Comparison of ENCODE assay signal across 9 cellular contexts in genomic region chr3:37906734-37907282, GRCh38. TPM values are rescaled to one million over a fixed set of nuclear protein-coding genes. Genes with fewer than 3 reads are reported as not detected.
A peak's percentile ranks its signal among the peaks of the same experiment; 100 is the strongest.
DNase-seq lines count a peak whose midpoint lies in the region; ATAC-seq, FAIRE-seq and TF ChIP-seq lines count a peak whose summit lies in the region.
"Had no signal": no experiment of that assay in that cellular context is flagged by ENCODE, and none has a peak within 500 bp of the region (broad histone marks: within the 10 kb centered on the region; RNA-seq: fewer than 3 reads in every experiment).

No MANE protein-coding gene starts in this region.

- no peaks in the 10 kb centered on the region for H3K27me3 ChIP-seq in subcutaneous abdominal adipose tissue (ENCODE audit: control insufficient read depth in 5 of 5, insufficient read depth in 4 of 5, low read length in 5 of 5)

- H3K4me1 Mint-ChIP-seq in activated CD8-positive, alpha-beta T cell treated with anti-CD3 and anti-CD28 coated beads for 36 hours (ENCODE audit: low read depth): peaks cover 28% of the 10 kb centered on the region
- peaks cover 65% of the 10 kb centered on the region for H3K4me1 Mint-ChIP-seq in activated CD8-positive, alpha-beta T cell treated with anti-CD3 and anti-CD28 coated beads, Interleukin-2, amount 10 ng/mL, durations not matched to agents 7 days and 5 days (ENCODE audit: low read depth)
- H3K4me1 Mint-ChIP-seq in T-helper 17 cell: peaks cover 6% of the 10 kb centered on the region

- H3K9me3 ChIP-seq in T-helper 17 cell (ENCODE audit: control insufficient read depth, low read length, poor library complexity, severe bottlenecking): no peaks in the 10 kb centered on the region
- no peaks in the 10 kb centered on the region for H3K9me3 ChIP-seq in kidney (ENCODE audit: control insufficient read depth in 1 of 2, low read length in 2 of 2)
- H3K9me3 ChIP-seq in subcutaneous abdominal adipose tissue (ENCODE audit: control insufficient read depth in 5 of 5, low read length in 5 of 5): no peaks in the 10 kb centered on the region

- H3K9ac ChIP-seq in kidney (ENCODE audit: low read length in 2 of 2) (peak overlapping the region in 1 of 2 donors; percentile 14), subcutaneous abdominal adipose tissue (ENCODE audit: low read length in 5 of 5) (peak overlapping the region in 2 of 5 donors; percentile 26 to 42)

- peaks cover 4% of the 10 kb centered on the region for H3K27me3 Mint-ChIP-seq in activated CD8-positive, alpha-beta T cell treated with anti-CD3 and anti-CD28 coated beads for 36 hours
- peaks cover 20% of the 10 kb centered on the region for H3K27me3 Mint-ChIP-seq in activated CD8-positive, alpha-beta T cell treated with anti-CD3 and anti-CD28 coated beads, Interleukin-2, amount 10 ng/mL, durations not matched to agents 7 days and 5 days (ENCODE audit: low read depth)
- H3K27me3 Mint-ChIP-seq in T-helper 17 cell: peaks cover 19% of the 10 kb centered on the region

- no peak overlapping the region for H3K4me3 Mint-ChIP-seq in activated CD8-positive, alpha-beta T cell treated with anti-CD3 and anti-CD28 coated beads for 36 hours
- no peak overlapping the region for H3K4me3 Mint-ChIP-seq in activated CD8-positive, alpha-beta T cell treated with anti-CD3 and anti-CD28 coated beads, Interleukin-2, amount 10 ng/mL, durations not matched to agents 7 days and 5 days
- peak overlapping the region; percentile 19 for H3K4me3 Mint-ChIP-seq in T-helper 17 cell

- no peak for TF ChIP-seq CTCF in activated CD8-positive, alpha-beta T cell treated with anti-CD3 and anti-CD28 coated beads for 36 hours (IDR thresholded peaks at IDR 0.05)
- no peak for TF ChIP-seq CTCF in kidney (IDR thresholded peaks at IDR 0.05; ENCODE audit: borderline replicate concordance, extremely low read depth, insufficient read depth)

- peak; percentile 69 for ATAC-seq in activated CD8-positive, alpha-beta T cell treated with anti-CD3 and anti-CD28 coated beads for 36 hours
- ATAC-seq in activated CD8-positive, alpha-beta T cell treated with anti-CD3 and anti-CD28 coated beads, Interleukin-2, amount 10 ng/mL, durations not matched to agents 7 days and 5 days: no peak
- ATAC-seq in T-helper 17 cell: no peak

- H3K36me3 ChIP-seq in kidney (ENCODE audit: control insufficient read depth in 1 of 2, insufficient read depth in 2 of 2, low read length in 2 of 2): no peaks in the 10 kb centered on the region
- no peaks in the 10 kb centered on the region for H3K36me3 ChIP-seq in subcutaneous abdominal adipose tissue (ENCODE audit: control insufficient read depth in 5 of 5, insufficient read depth in 5 of 5, low read length in 5 of 5)

- POLR2A ChIA-PET in activated CD8-positive, alpha-beta T cell treated with anti-CD3 and anti-CD28 coated beads for 36 hours (lab: Charles Lee): no interaction called here
- POLR2A ChIA-PET in activated CD8-positive, alpha-beta T cell treated with anti-CD3 and anti-CD28 coated beads, Interleukin-2, amount 10 ng/mL, durations not matched to agents 7 days and 5 days (lab: Charles Lee): interaction anchor here (0.7 kb wide), 1 partner anchor 232 kb away, joined by 3 read pairs; the partner anchor contains the start of gene MYD88

- H3K27ac Mint-ChIP-seq in activated CD8-positive, alpha-beta T cell treated with anti-CD3 and anti-CD28 coated beads for 36 hours: no peak overlapping the region
- H3K27ac Mint-ChIP-seq in activated CD8-positive, alpha-beta T cell treated with anti-CD3 and anti-CD28 coated beads, Interleukin-2, amount 10 ng/mL, durations not matched to agents 7 days and 5 days: no peak overlapping the region
- H3K27ac Mint-ChIP-seq in T-helper 17 cell: peak overlapping the region; percentile 65

- H3K4me3 ChIP-seq in kidney (ENCODE audit: low read length in 2 of 2): no peak overlapping the region
- H3K4me3 ChIP-seq in subcutaneous abdominal adipose tissue (ENCODE audit: low read depth in 1 of 5, low read length in 5 of 5): no peak overlapping the region

- CTCF ChIA-PET in activated CD8-positive, alpha-beta T cell treated with anti-CD3 and anti-CD28 coated beads for 36 hours (lab: Charles Lee): interaction anchor here (0.9 to 1.4 kb wide), 2 partner anchors 63 to 90 kb away, joined by 3 to 4 read pairs; no protein-coding TSS in a partner anchor
- CTCF ChIA-PET in activated CD8-positive, alpha-beta T cell treated with anti-CD3 and anti-CD28 coated beads, Interleukin-2, amount 10 ng/mL, durations not matched to agents 7 days and 5 days (lab: Charles Lee): interaction anchor here (0.8 to 1.9 kb wide), 3 partner anchors 52 to 61 kb away, joined by 3 to 5 read pairs (median 5); no protein-coding TSS in a partner anchor

- intact Hi-C loops in activated CD8-positive, alpha-beta T cell treated with anti-CD3 and anti-CD28 coated beads for 36 hours (cut with micrococcal nuclease): no loop called here
- intact Hi-C loops in kidney (cut with DNase I): no loop called here

- H3K27ac ChIP-seq in kidney (ENCODE audit: low read depth in 2 of 2, low read length in 2 of 2) (peak overlapping the region; percentile 71 to 74), subcutaneous abdominal adipose tissue (ENCODE audit: low read depth, low read length) (peak overlapping the region; percentile 12)

- H3K36me3 Mint-ChIP-seq in activated CD8-positive, alpha-beta T cell treated with anti-CD3 and anti-CD28 coated beads for 36 hours (ENCODE audit: low read depth): no peaks in the 10 kb centered on the region
- no peaks in the 10 kb centered on the region for H3K36me3 Mint-ChIP-seq in activated CD8-positive, alpha-beta T cell treated with anti-CD3 and anti-CD28 coated beads, Interleukin-2, amount 10 ng/mL, durations not matched to agents 7 days and 5 days (ENCODE audit: low read depth)
- H3K36me3 Mint-ChIP-seq in T-helper 17 cell (ENCODE audit: low read depth): no peaks in the 10 kb centered on the region

- FAIRE-seq in kidney (lab: Jason Lieb, UNC) (no peak), HTR-8/SVneo (lab: Jason Lieb, UNC) (no peak)

- H3K9me3 Mint-ChIP-seq in activated CD8-positive, alpha-beta T cell treated with anti-CD3 and anti-CD28 coated beads for 36 hours: no peaks in the 10 kb centered on the region
- H3K9me3 Mint-ChIP-seq in activated CD8-positive, alpha-beta T cell treated with anti-CD3 and anti-CD28 coated beads, Interleukin-2, amount 10 ng/mL, durations not matched to agents 7 days and 5 days (ENCODE audit: insufficient read depth): no peaks in the 10 kb centered on the region

- DNase-seq in activated CD8-positive, alpha-beta T cell treated with anti-CD3 and anti-CD28 coated beads for 36 hours: peak; percentile 54
- no peak for DNase-seq in activated CD8-positive, alpha-beta T cell treated with anti-CD3 and anti-CD28 coated beads, Interleukin-2, amount 10 ng/mL, durations not matched to agents 7 days and 5 days
- DNase-seq in T-helper 17 cell (no peak), kidney (no peak), OCI-M1 (lab: John Stamatoyannopoulos, UW) (no peak), HTR-8/SVneo (ENCODE audit: insufficient read length, low spot score) (no peak), NCI-H510A (lab: John Stamatoyannopoulos, UW) (no peak)
- DNase-seq: occipital lobe had no signal

- H3K4me1 ChIP-seq in kidney (ENCODE audit: control insufficient read depth in 1 of 2, insufficient read depth in 1 of 2, low read depth in 1 of 2, low read length in 2 of 2): peaks cover 56 to 70% of the 10 kb centered on the region in 2 donors
- peaks cover 4 to 33% (median 22%) of the 10 kb centered on the region in 5 donors for H3K4me1 ChIP-seq in subcutaneous abdominal adipose tissue (ENCODE audit: control insufficient read depth in 5 of 5, insufficient read depth in 5 of 5, low read length in 5 of 5)

RNA-seq across cellular contexts. Expression of gene CTDSPL, which starts 45.1 kb away (rescaled TPM):
- total RNA-seq in activated CD8-positive, alpha-beta T cell treated with anti-CD3 and anti-CD28 coated beads for 36 hours: 1 to 10 TPM; 1.2 to 1.7 TPM
- 1 to 10 TPM in 1 of 2 experiments, under 1 TPM in 1; 0.90 to 2.1 TPM for total RNA-seq in activated CD8-positive, alpha-beta T cell treated with anti-CD3 and anti-CD28 coated beads, Interleukin-2, amount 10 ng/mL, durations not matched to agents 7 days and 5 days
- 10 to 100 TPM in 1 of 2 donors, 1 to 10 TPM in 1; 2.2 to 48.0 TPM for total RNA-seq in T-helper 17 cell
- total RNA-seq in kidney: 78.3 TPM
- 55.9 TPM for polyA plus RNA-seq in kidney (ENCODE audit: insufficient read depth, low read depth, low replicate concordance)
